ENCODE assay signal across 1 cellular context in genomic region chr2:189580662-189581353, GRCh38.
TF ChIP-seq lines count a peak whose summit lies in the region.

A gene with protein sequence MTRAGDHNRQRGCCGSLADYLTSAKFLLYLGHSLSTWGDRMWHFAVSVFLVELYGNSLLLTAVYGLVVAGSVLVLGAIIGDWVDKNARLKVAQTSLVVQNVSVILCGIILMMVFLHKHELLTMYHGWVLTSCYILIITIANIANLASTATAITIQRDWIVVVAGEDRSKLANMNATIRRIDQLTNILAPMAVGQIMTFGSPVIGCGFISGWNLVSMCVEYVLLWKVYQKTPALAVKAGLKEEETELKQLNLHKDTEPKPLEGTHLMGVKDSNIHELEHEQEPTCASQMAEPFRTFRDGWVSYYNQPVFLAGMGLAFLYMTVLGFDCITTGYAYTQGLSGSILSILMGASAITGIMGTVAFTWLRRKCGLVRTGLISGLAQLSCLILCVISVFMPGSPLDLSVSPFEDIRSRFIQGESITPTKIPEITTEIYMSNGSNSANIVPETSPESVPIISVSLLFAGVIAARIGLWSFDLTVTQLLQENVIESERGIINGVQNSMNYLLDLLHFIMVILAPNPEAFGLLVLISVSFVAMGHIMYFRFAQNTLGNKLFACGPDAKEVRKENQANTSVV (minus strand): TSS chr2:189580786. CDS start chr2:189580460, 326 bp downstream.

TF ChIP-seq in GM23338, 12 proteins besides CTCF, POLR2A, EP300 and RAD21 (continued from another document):
- TF ChIP-seq, protein P1, sequence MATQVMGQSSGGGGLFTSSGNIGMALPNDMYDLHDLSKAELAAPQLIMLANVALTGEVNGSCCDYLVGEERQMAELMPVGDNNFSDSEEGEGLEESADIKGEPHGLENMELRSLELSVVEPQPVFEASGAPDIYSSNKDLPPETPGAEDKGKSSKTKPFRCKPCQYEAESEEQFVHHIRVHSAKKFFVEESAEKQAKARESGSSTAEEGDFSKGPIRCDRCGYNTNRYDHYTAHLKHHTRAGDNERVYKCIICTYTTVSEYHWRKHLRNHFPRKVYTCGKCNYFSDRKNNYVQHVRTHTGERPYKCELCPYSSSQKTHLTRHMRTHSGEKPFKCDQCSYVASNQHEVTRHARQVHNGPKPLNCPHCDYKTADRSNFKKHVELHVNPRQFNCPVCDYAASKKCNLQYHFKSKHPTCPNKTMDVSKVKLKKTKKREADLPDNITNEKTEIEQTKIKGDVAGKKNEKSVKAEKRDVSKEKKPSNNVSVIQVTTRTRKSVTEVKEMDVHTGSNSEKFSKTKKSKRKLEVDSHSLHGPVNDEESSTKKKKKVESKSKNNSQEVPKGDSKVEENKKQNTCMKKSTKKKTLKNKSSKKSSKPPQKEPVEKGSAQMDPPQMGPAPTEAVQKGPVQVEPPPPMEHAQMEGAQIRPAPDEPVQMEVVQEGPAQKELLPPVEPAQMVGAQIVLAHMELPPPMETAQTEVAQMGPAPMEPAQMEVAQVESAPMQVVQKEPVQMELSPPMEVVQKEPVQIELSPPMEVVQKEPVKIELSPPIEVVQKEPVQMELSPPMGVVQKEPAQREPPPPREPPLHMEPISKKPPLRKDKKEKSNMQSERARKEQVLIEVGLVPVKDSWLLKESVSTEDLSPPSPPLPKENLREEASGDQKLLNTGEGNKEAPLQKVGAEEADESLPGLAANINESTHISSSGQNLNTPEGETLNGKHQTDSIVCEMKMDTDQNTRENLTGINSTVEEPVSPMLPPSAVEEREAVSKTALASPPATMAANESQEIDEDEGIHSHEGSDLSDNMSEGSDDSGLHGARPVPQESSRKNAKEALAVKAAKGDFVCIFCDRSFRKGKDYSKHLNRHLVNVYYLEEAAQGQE (IDR thresholded peaks at IDR 0.05; ENCODE audit: unreplicated experiment), result no peak
- TF ChIP-seq EZH2phosphoT487 (IDR thresholded peaks at IDR 0.05; ENCODE audit: unreplicated experiment), result no peak
